In the genomic region with DNA sequence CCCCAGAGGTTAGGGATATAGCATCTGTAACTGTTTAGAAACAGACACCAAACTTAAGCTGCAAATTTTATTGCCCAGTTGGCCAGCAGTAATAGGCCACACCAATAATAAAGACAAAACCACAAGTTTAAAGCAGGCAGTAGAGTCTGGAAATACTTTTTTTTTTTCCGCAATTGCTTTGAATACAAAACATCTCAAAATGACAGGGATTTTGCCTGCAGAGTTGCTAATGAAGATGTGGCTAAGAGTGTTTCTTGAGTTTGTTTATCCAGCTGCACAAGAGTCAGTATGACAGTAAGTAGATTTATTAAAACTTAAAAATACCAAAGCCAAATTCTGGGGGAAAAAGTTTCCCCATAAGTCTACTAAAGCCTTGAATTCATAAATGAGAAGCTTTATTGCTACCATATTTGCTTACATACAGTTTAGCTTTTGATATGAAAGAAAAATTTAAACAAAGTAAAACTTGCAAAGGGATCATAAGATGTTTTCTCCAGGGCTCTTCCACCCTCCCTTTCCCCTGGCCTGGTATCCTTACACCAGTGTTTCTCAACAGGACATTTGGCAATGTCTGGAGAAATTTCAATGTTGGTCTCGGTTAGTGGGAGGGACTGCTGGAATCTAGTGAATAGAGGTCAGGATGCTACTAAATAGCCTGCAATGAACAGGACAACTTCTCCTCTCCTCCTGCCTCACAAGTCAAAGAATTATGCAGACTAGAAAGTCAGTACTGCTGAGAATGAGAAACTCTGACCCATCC, we compare ENCODE assay signal across 13 cellular contexts. TPM values are rescaled to one million over a fixed set of nuclear protein-coding genes. Genes with fewer than 3 reads are reported as not detected.
DNase-seq lines count a peak whose midpoint lies in the region; ATAC-seq, FAIRE-seq and TF ChIP-seq lines count a peak whose summit lies in the region.
"Had no signal": no experiment of that assay in that cellular context is flagged by ENCODE, and none has a peak within 500 bp of the region (broad histone marks: within the 10 kb centered on the region; RNA-seq: fewer than 3 reads in every experiment).

No MANE protein-coding gene starts in this region.

- dilution Hi-C loops in IMR-90 (cut with HindIII; ENCODE audit: low sequenced_read_pairs, unreplicated experiment), result no loop called here

- H3K27ac ChIP-seq in IMR-90 (ENCODE audit: insufficient read depth, low read length) (peak overlapping the region; percentile 74; the same call in 1 of the 2 replicates), H1 (ENCODE audit: low read depth, low read length) (no peak overlapping the region), vagina (peak overlapping the region; percentile 48)

- no peak for FAIRE-seq in H1 (lab: Jason Lieb, UNC)
- FAIRE-seq: endothelial cell of umbilical vein had no signal

- H3K9me1 ChIP-seq in IMR-90 (ENCODE audit: insufficient read depth, low read length), result peaks cover 7% of the 10 kb centered on the region; the same call in 1 of the 2 replicates

- H2BK15ac ChIP-seq in IMR-90 (ENCODE audit: low read depth, low read length) (peak overlapping the region; percentile 69; the same call in 2 of the 3 replicates), H1 (ENCODE audit: low read length) (no peak overlapping the region)

- BruUV-seq in IMR-90 (replicated peaks; lab: Mats Ljungman, UMichigan), result no TSS peak

- H3K79me2 ChIP-seq in H1 (ENCODE audit: control insufficient read depth in 1 of 2, insufficient read depth in 2 of 2, low read length in 2 of 2), result peaks cover 0 to 2% of the 10 kb centered on the region in 2 experiments; a peak in 2 of 4 replicates

- peak overlapping the region; percentile 55 for H2BK5ac ChIP-seq in IMR-90 (ENCODE audit: low read depth, low read length, poor library complexity, severe bottlenecking)
- no peak overlapping the region for H2BK5ac ChIP-seq in H1 (ENCODE audit: low read depth, low read length)

- TF ChIP-seq RAD21 in IMR-90 (IDR thresholded peaks at IDR 0.05; ENCODE audit: low read length) (no peak), H1 (IDR thresholded peaks at IDR 0.05 in 1 of 2, conservative IDR thresholded peaks at IDR 0.05 in 1 of 2; ENCODE audit: low read depth in 2 of 2, low read length in 2 of 2) (no peak)

- DNase-seq in IMR-90 (peak; percentile 76), H1 (ENCODE audit: low read depth in 1 of 2, low spot score in 2 of 2) (no peak), omental fat pad (ENCODE audit: low spot score) (no peak), vagina (ENCODE audit: extremely low spot score in 2 of 2) (no peak), hepatic stellate cell (ENCODE audit: low spot score) (no peak), SK-N-DZ (ENCODE audit: low spot score) (no peak)
- DNase-seq: activated CD4-positive, alpha-beta T cell treated with anti-CD3 and anti-CD28 coated beads for 36 hours; activated naive CD8-positive, alpha-beta T cell treated with anti-CD3 and anti-CD28 coated beads for 36 hours; natural killer cell; NCI-H1048 had no signal

- H4K8ac ChIP-seq in IMR-90 (ENCODE audit: low read depth in 2 of 2, low read length in 2 of 2) (peak overlapping the region in 1 of 2 experiments; percentile 22; a peak in 1 of 4 replicates), H1 (ENCODE audit: extremely low read depth, insufficient read depth, low read length) (no peak overlapping the region)

- TF ChIP-seq POLR2A in IMR-90 (IDR thresholded peaks at IDR 0.05; ENCODE audit: low read depth, low read length) (no peak), H1 (IDR thresholded peaks at IDR 0.05; ENCODE audit: control extremely low read depth in 1 of 2, low read depth in 2 of 2, low read length in 2 of 2) (no peak), vagina (IDR thresholded peaks at IDR 0.05) (no peak)

- H2BK12ac ChIP-seq in H1 (ENCODE audit: low read depth, low read length), result no peak overlapping the region

- H2AK9ac ChIP-seq in IMR-90 (replicated peaks; ENCODE audit: low read depth, low read length, poor library complexity), result no peak overlapping the region

- H4K91ac ChIP-seq in IMR-90 (ENCODE audit: insufficient read depth, low read depth, low read length) (no peak overlapping the region), H1 (replicated peaks; ENCODE audit: insufficient read length, low read length) (no peak overlapping the region)

- in situ Hi-C loops in IMR-90 (cut with MboI; ENCODE audit: low sequenced_read_pairs), result no loop called here

- no peak overlapping the region for H3K9ac ChIP-seq in IMR-90 (ENCODE audit: low read depth, low read length)
- H3K9ac ChIP-seq in H1 (replicated peaks in 1 of 4; ENCODE audit: extremely low read depth in 1 of 4, low read depth in 3 of 4, low read length in 3 of 4), result no peak overlapping the region

- H3K9me3 ChIP-seq in IMR-90 (ENCODE audit: control insufficient read depth, insufficient read depth, low read length) (no peaks in the 10 kb centered on the region), H1 (ENCODE audit: insufficient read depth in 2 of 2, low read depth in 1 of 2, low read length in 1 of 2) (no peaks in the 10 kb centered on the region), vagina (no peaks in the 10 kb centered on the region)

- H2BK20ac ChIP-seq in IMR-90 (ENCODE audit: low read depth, low read length) (peak overlapping the region; percentile 21; the same call in 1 of the 2 replicates), H1 (ENCODE audit: low read length) (no peak overlapping the region)

- H3K14ac ChIP-seq in IMR-90 (replicated peaks; ENCODE audit: low read depth, low read length) (peak overlapping the region; percentile 35), H1 (ENCODE audit: insufficient read length) (no peak overlapping the region)

- no peaks in the 10 kb centered on the region for H3K27me3 ChIP-seq in IMR-90 (ENCODE audit: control insufficient read depth, insufficient read depth, low read length)
- no peaks in the 10 kb centered on the region for H3K27me3 ChIP-seq in H1 (replicated peaks in 1 of 4; ENCODE audit: control insufficient read depth in 3 of 4, extremely low read depth in 1 of 4, insufficient read depth in 3 of 4, low read length in 3 of 4)
- H3K27me3 ChIP-seq in vagina, result no peaks in the 10 kb centered on the region

- peaks cover 9% of the 10 kb centered on the region for H3K4me1 ChIP-seq in IMR-90 (ENCODE audit: control insufficient read depth, insufficient read depth, low read length)
- H3K4me1 ChIP-seq in H1 (replicated peaks in 1 of 4; ENCODE audit: control insufficient read depth in 3 of 4, insufficient read depth in 4 of 4, low read length in 3 of 4), result peaks cover 0 to 10% (median 6%) of the 10 kb centered on the region in 4 experiments; a peak in 3 of 7 replicates
- peaks cover 12% of the 10 kb centered on the region for H3K4me1 ChIP-seq in vagina

- H2BK120ac ChIP-seq in IMR-90 (ENCODE audit: low read depth, low read length), result peak overlapping the region; percentile 71
- no peak overlapping the region for H2BK120ac ChIP-seq in H1 (replicated peaks; ENCODE audit: low read depth, low read length)

- H3K56ac ChIP-seq in IMR-90 (ENCODE audit: extremely low read depth, insufficient read depth, low read length), result 0 out of 2 replicates have a peak overlapping the region, but pooled peaks have one; percentile 6
- H3K56ac ChIP-seq in H1 (replicated peaks; ENCODE audit: insufficient read length, low read depth, low read length), result no peak overlapping the region

- ATAC-seq in IMR-90 (ENCODE audit: low read depth) (no peak), omental fat pad (ENCODE audit: low FRiP score) (peak; percentile 23), GM18858 (IDR thresholded peaks at IDR 0.05; ENCODE audit: unreplicated experiment) (no peak)
- ATAC-seq: activated CD4-positive, alpha-beta T cell treated with anti-CD3 and anti-CD28 coated beads for 36 hours; natural killer cell had no signal

- H3K4ac ChIP-seq in IMR-90 (ENCODE audit: low read depth, low read length), result peak overlapping the region; percentile 36; the same call in 1 of the 2 replicates
- no peak overlapping the region for H3K4ac ChIP-seq in H1 (replicated peaks; ENCODE audit: insufficient read length, low read depth, low read length)

- peak overlapping the region; percentile 61 for H4K5ac ChIP-seq in IMR-90 (ENCODE audit: low read depth, low read length)
- H4K5ac ChIP-seq in H1 (ENCODE audit: insufficient read length, low read depth, low read length), result no peak overlapping the region

- H3K23me2 ChIP-seq in H1 (ENCODE audit: low read depth, low read length), result peaks cover 2% of the 10 kb centered on the region; the same call in 1 of the 2 replicates

- H2AK5ac ChIP-seq in IMR-90 (ENCODE audit: low read depth, low read length), result no peak overlapping the region
- no peak overlapping the region for H2AK5ac ChIP-seq in H1 (ENCODE audit: low read depth, low read length)

- CTCF ChIA-PET in IMR-90 (lab: Yijun Ruan, JAX), result no interaction called here
- CTCF ChIA-PET in H1 (lab: Charles Lee; ENCODE audit: partially characterized antibody), result no interaction called here

- H3K36me3 ChIP-seq in IMR-90 (ENCODE audit: control insufficient read depth, insufficient read depth, low read length) (no peaks in the 10 kb centered on the region), H1 (ENCODE audit: control insufficient read depth in 2 of 4, insufficient read depth in 4 of 4, low read length in 3 of 4) (no peaks in the 10 kb centered on the region), vagina (no peaks in the 10 kb centered on the region)

- H3K4me2 ChIP-seq in IMR-90 (ENCODE audit: low read depth, low read length) (peak overlapping the region; percentile 73), H1 (ENCODE audit: insufficient read depth in 1 of 2, low read depth in 2 of 2, low read length in 2 of 2) (no peak overlapping the region)

- H3K23ac ChIP-seq in IMR-90 (ENCODE audit: low read depth, low read length) (peak overlapping the region; percentile 55; the same call in 1 of the 2 replicates), H1 (ENCODE audit: insufficient read length) (no peak overlapping the region)

- H2AFZ ChIP-seq in IMR-90 (replicated peaks; ENCODE audit: low read length, poor library complexity) (no peak overlapping the region), H1 (ENCODE audit: low read length) (peak overlapping the region; percentile 23; the same call in 1 of the 2 replicates)

- POLR2A ChIA-PET in IMR-90 (lab: Charles Lee; ENCODE audit: unreplicated experiment), result no interaction called here
- POLR2A ChIA-PET in H1 (lab: Charles Lee; ENCODE audit: partially characterized antibody), result no interaction called here

- H3K18ac ChIP-seq in IMR-90 (ENCODE audit: low read depth, low read length) (peak overlapping the region; percentile 67), H1 (ENCODE audit: extremely low read depth, low read length) (no peak overlapping the region)

- intact Hi-C loops in IMR-90 (cut with micrococcal nuclease), result loop anchor here (1.0 kb wide), 1 partner anchor 1215 kb away; no protein-coding TSS in a partner anchor
- intact Hi-C loops in vagina (cut with DNase I), result no loop called here

- H3K79me1 ChIP-seq in IMR-90 (ENCODE audit: low read depth in 1 of 2, low read length in 2 of 2) (peaks cover 0 to 14% of the 10 kb centered on the region in 2 experiments; a peak in 2 of 4 replicates), H1 (ENCODE audit: low read depth, low read length) (no peaks in the 10 kb centered on the region)

- WGBS in IMR-90 (ENCODE audit: extremely low coverage in 2 of 2, insufficient read length in 1 of 2), 2 experiments, result no CpG with 5 or more reads among the region's 2 CpGs
- WGBS in H1 (ENCODE audit: extremely low coverage in 1 of 2, insufficient coverage in 1 of 2, insufficient read length in 1 of 2, insufficient replicate concordance in 2 of 2, low coverage in 1 of 2, low lambda C conversion rate in 2 of 2, missing lambda C conversion rate in 1 of 2), 2 experiments, result 94% methylated on average over 2 of the region's 2 CpGs; no CpG with 5 or more reads in 1 of the 2 experiments

- no peak overlapping the region for H3K4me3 ChIP-seq in IMR-90 (ENCODE audit: insufficient read depth, low read depth, low read length)
- no peak overlapping the region for H3K4me3 ChIP-seq in H1 (ENCODE audit: extremely low read depth in 1 of 4, insufficient read depth in 2 of 4, low read depth in 3 of 4, low read length in 4 of 4)
- no peak overlapping the region for H3K4me3 ChIP-seq in vagina

- no peaks in the 10 kb centered on the region; the same call in 1 of the 2 replicates for H4K20me1 ChIP-seq in IMR-90 (ENCODE audit: insufficient read depth, low read length)
- no peaks in the 10 kb centered on the region for H4K20me1 ChIP-seq in H1 (replicated peaks in 1 of 2; ENCODE audit: control insufficient read depth in 1 of 2, insufficient read depth in 2 of 2, low read length in 2 of 2)

- TF ChIP-seq EP300 in H1 (IDR thresholded peaks at IDR 0.05; ENCODE audit: borderline replicate concordance in 1 of 2, low read depth in 2 of 2, low read length in 2 of 2), result no peak

- TF ChIP-seq CTCF in IMR-90 (conservative IDR thresholded peaks at IDR 0.05; ENCODE audit: low read depth, low read length), result no peak
- no peak for TF ChIP-seq CTCF in H1 (IDR thresholded peaks at IDR 0.05; ENCODE audit: control extremely low read depth in 1 of 3, insufficient read depth in 1 of 3, low read depth in 1 of 3, low read length in 3 of 3)
- TF ChIP-seq CTCF in omental fat pad (IDR thresholded peaks at IDR 0.05), result no peak
- TF ChIP-seq CTCF in vagina (IDR thresholded peaks at IDR 0.05), result no peak

RNA-seq across cellular contexts. Expression of gene DSEL, which starts 3.9 kb away (rescaled TPM):
- 100 and 145 TPM in 2 replicates for total RNA-seq in IMR-90 (2012; rRNA removed)
- 13.7 and 16.8 TPM in 2 replicates for polyA plus RNA-seq in IMR-90 (2012; rRNA removed)
- 3.9 and 5.8 TPM in 2 replicates for polyA plus RNA-seq in IMR-90 (2012; cell fraction: cytosol; rRNA removed)
- 2.7 and 11.3 TPM in 2 replicates for polyA plus RNA-seq in IMR-90 (2012; cell fraction: nucleus; rRNA removed; ENCODE audit: low replicate concordance)
- 20.6 and 22.8 TPM in 2 replicates for total RNA-seq in H1 (2021; fragmentation: NEBNext Ultra II Directional; extraction: Animal tissue kit (Norgen Biotek cat#: 25700))
- polyA plus RNA-seq in H1 (2011; rRNA removed), result 1.8 and 3.0 TPM in 2 replicates
- 2.6 TPM for polyA plus RNA-seq in H1 (2011; cell fraction: cytosol; rRNA removed)
- 2.0 TPM for polyA plus RNA-seq in H1 (2011; cell fraction: nucleus; rRNA removed)
- 2.7 to 5.9 TPM (median 3.9 TPM) in 4 replicates for polyA plus RNA-seq in H1 (2012, experiment 1 of 2)
- polyA plus RNA-seq in H1 (2012, experiment 2 of 2), result 0.94 TPM
- polyA plus RNA-seq in H1 (2013, experiment 1 of 2), result 24.6 TPM
- 25.3 TPM for polyA plus RNA-seq in H1 (2013, experiment 2 of 2)
- 16.5 and 23.2 TPM in 2 replicates for polyA minus RNA-seq in H1 (2011; rRNA and poly(A)+ RNA removed)
- 10.1 TPM for polyA minus RNA-seq in H1 (2011; cell fraction: cytosol; rRNA and poly(A)+ RNA removed)
- polyA minus RNA-seq in H1 (2011; cell fraction: nucleus; rRNA and poly(A)+ RNA removed), result 38.6 TPM
- 10 to 100 TPM; 13.1 to 28.7 (median 22.4) TPM for total RNA-seq in omental fat pad
- total RNA-seq in vagina, result 7.6 TPM
- polyA plus RNA-seq in SK-N-DZ (2014; cell fraction: cytosol; rRNA removed), result 0.45 and 0.54 TPM in 2 replicates
- 0.32 and 0.54 TPM in 2 replicates for polyA plus RNA-seq in SK-N-DZ (2014; cell fraction: nucleus; rRNA removed)
- polyA plus RNA-seq: IgD-negative memory B cell had no signal
